Comparison of ENCODE assay signal across 8 cellular contexts in genomic region chr6:159788276-159788675, GRCh38. TPM values are rescaled to one million over a fixed set of nuclear protein-coding genes. Genes with fewer than 3 reads are reported as not detected.
A peak's percentile ranks its signal among the peaks of the same experiment; 100 is the strongest.
DNase-seq lines count a peak whose midpoint lies in the region; ATAC-seq and TF ChIP-seq lines count a peak whose summit lies in the region.

No MANE protein-coding gene starts in this region.

- TF ChIP-seq EP300 in transverse colon (IDR thresholded peaks at IDR 0.05; ENCODE audit: low read depth), result no peak

- ATAC-seq in GM19324 (IDR thresholded peaks at IDR 0.05; ENCODE audit: low FRiP score, unreplicated experiment), result no peak
- no peak for ATAC-seq in GM21381 (IDR thresholded peaks at IDR 0.05; ENCODE audit: unreplicated experiment)

- H3K27ac ChIP-seq in angular gyrus (ENCODE audit: low read depth, low read length) (peak overlapping the region; percentile 88), liver (ENCODE audit: low read depth in 1 of 2, low read length in 2 of 2) (peak overlapping the region; percentile 88 to 99), transverse colon (peak overlapping the region; percentile 92 to 100 (median 99))

- H3K9ac ChIP-seq in liver (ENCODE audit: low read depth in 1 of 2, low read length in 2 of 2), result peak overlapping the region; percentile 82 to 97

- no peaks in the 10 kb centered on the region for H3K9me3 ChIP-seq in liver (ENCODE audit: control insufficient read depth in 4 of 4, low read length in 3 of 4)
- no peaks in the 10 kb centered on the region for H3K9me3 ChIP-seq in transverse colon

- peak; percentile 24 for DNase-seq in activated naive CD4-positive, alpha-beta T cell treated with Interleukin-2 at 50 U/mL for 16 hours
- DNase-seq in activated naive CD4-positive, alpha-beta T cell (lab: John Stamatoyannopoulos, UW), result no peak
- DNase-seq in transverse colon (no peak), activated gamma-delta T cell treated with Interleukin-2 at 50 U/mL for 16 hours (no peak)

- in situ Hi-C loops in transverse colon (cut with MboI; ENCODE audit: low pct_ligation_motif_present in 1 of 4, low pct_unique_long_range_greater_than_20kb in 1 of 4, low sequenced_read_pairs in 3 of 4), result loop anchor here in 2 of 4 donors (25.0 kb wide), 1 partner anchor 101 kb away; the partner anchor contains the start of gene SOD2 (in 2 of the 2)

- intact Hi-C loops in transverse colon (cut with DNase I; ENCODE audit: low total_unique reads), result no loop called here

- WGBS in liver, result 37% methylated on average over 15 of the region's 15 CpGs
- 0 to 14% methylated on average over 1 to 15 of the region's 15 CpGs for WGBS in transverse colon (ENCODE audit: low coverage in 1 of 2), 2 donors

- TF ChIP-seq RAD21 in liver (IDR thresholded peaks at IDR 0.05), result no peak

- no peak for TF ChIP-seq POLR2A in transverse colon (IDR thresholded peaks at IDR 0.05)

- H3K4me3 ChIP-seq in liver (ENCODE audit: low read depth in 1 of 3, low read length in 3 of 3) (peak overlapping the region; percentile 73 to 98 (median 97)), transverse colon (peak overlapping the region; percentile 80 to 98 (median 82))

- H3K27me3 ChIP-seq in liver (ENCODE audit: control insufficient read depth in 4 of 4, insufficient read depth in 4 of 4, low read length in 3 of 4) (no peaks in the 10 kb centered on the region), transverse colon (no peaks in the 10 kb centered on the region)

- H3K4me1 ChIP-seq in liver (ENCODE audit: control insufficient read depth in 4 of 4, insufficient read depth in 4 of 4, low read length in 3 of 4) (peaks cover 3 to 32% (median 25%) of the 10 kb centered on the region in 4 donors), transverse colon (peaks cover 27 to 50% (median 38%) of the 10 kb centered on the region in 4 donors)

- H3K36me3 ChIP-seq in liver (ENCODE audit: control insufficient read depth in 4 of 4, insufficient read depth in 3 of 4, low read depth in 1 of 4, low read length in 3 of 4), result peaks cover 5 to 34% (median 32%) of the 10 kb centered on the region in 4 donors
- H3K36me3 ChIP-seq in transverse colon, result peaks cover 0 to 41% (median 16%) of the 10 kb centered on the region in 4 donors

- TF ChIP-seq CTCF in liver (IDR thresholded peaks at IDR 0.05; ENCODE audit: low read depth, low read length, missing input control) (no peak), transverse colon (IDR thresholded peaks at IDR 0.05) (no peak)

TF ChIP-seq in liver, 16 proteins besides CTCF, POLR2A, EP300 and RAD21:
- TF ChIP-seq TAF1 (conservative IDR thresholded peaks at IDR 0.05) (no peak), MAX (IDR thresholded peaks at IDR 0.05) (no peak), NR2F2 (IDR thresholded peaks at IDR 0.05) (no peak), JUND (IDR thresholded peaks at IDR 0.05) (no peak), FOXA2 (IDR thresholded peaks at IDR 0.05) (no peak), FOXA1 (IDR thresholded peaks at IDR 0.05) (no peak), HNF4G (IDR thresholded peaks at IDR 0.05) (no peak), SP1 (IDR thresholded peaks at IDR 0.05) (no peak), ZBTB33 (IDR thresholded peaks at IDR 0.05) (no peak), RXRA (IDR thresholded peaks at IDR 0.05) (no peak), HNF4A (conservative IDR thresholded peaks at IDR 0.05) (no peak), YY1 (IDR thresholded peaks at IDR 0.05) (no peak)
- TF ChIP-seq, protein P1, sequence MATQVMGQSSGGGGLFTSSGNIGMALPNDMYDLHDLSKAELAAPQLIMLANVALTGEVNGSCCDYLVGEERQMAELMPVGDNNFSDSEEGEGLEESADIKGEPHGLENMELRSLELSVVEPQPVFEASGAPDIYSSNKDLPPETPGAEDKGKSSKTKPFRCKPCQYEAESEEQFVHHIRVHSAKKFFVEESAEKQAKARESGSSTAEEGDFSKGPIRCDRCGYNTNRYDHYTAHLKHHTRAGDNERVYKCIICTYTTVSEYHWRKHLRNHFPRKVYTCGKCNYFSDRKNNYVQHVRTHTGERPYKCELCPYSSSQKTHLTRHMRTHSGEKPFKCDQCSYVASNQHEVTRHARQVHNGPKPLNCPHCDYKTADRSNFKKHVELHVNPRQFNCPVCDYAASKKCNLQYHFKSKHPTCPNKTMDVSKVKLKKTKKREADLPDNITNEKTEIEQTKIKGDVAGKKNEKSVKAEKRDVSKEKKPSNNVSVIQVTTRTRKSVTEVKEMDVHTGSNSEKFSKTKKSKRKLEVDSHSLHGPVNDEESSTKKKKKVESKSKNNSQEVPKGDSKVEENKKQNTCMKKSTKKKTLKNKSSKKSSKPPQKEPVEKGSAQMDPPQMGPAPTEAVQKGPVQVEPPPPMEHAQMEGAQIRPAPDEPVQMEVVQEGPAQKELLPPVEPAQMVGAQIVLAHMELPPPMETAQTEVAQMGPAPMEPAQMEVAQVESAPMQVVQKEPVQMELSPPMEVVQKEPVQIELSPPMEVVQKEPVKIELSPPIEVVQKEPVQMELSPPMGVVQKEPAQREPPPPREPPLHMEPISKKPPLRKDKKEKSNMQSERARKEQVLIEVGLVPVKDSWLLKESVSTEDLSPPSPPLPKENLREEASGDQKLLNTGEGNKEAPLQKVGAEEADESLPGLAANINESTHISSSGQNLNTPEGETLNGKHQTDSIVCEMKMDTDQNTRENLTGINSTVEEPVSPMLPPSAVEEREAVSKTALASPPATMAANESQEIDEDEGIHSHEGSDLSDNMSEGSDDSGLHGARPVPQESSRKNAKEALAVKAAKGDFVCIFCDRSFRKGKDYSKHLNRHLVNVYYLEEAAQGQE (IDR thresholded peaks at IDR 0.05), result no peak
- TF ChIP-seq, protein P2, sequence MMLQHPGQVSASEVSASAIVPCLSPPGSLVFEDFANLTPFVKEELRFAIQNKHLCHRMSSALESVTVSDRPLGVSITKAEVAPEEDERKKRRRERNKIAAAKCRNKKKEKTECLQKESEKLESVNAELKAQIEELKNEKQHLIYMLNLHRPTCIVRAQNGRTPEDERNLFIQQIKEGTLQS (IDR thresholded peaks at IDR 0.05), result no peak

RNA-seq across cellular contexts. Expression of gene TCP1, which starts 1.1 kb away (rescaled TPM):
- total RNA-seq in liver (100 to 1,000 TPM; 124 to 155 TPM), transverse colon (100 to 1,000 TPM in 2 of 4 donors, 10 to 100 TPM in 2; 43.8 to 170 (median 112) TPM)
- 10 to 100 TPM; 59.5 to 64.1 TPM for polyA plus RNA-seq in liver

RNA-seq across cellular contexts. Expression of gene MRPL18, which starts 2.0 kb away (rescaled TPM):
- total RNA-seq in liver (10 to 100 TPM; 32.5 to 47.9 TPM), transverse colon (10 to 100 TPM; 15.3 to 68.1 (median 40.6) TPM)
- polyA plus RNA-seq in liver, result 10 to 100 TPM; 36.0 to 61.9 TPM

RNA-seq across cellular contexts. Expression of gene PNLDC1, which starts 11.8 kb away (rescaled TPM):
- total RNA-seq in liver (under 1 TPM in 1 of 2 donors, not detected in 1; 0.08 TPM), transverse colon (1 to 10 TPM in 1 of 4 donors, not detected in 3; 1.5 TPM)
- 1 to 10 TPM in 1 of 2 donors, under 1 TPM in 1; 0.58 to 3.1 TPM for polyA plus RNA-seq in liver

RNA-seq across cellular contexts. Expression of gene ACAT2, which starts 26.4 kb away (rescaled TPM):
- total RNA-seq in liver (10 to 100 TPM; 89.9 to 98.4 TPM), transverse colon (10 to 100 TPM in 3 of 4 donors, 1 to 10 TPM in 1; 8.2 to 19.8 (median 13.8) TPM)
- polyA plus RNA-seq in liver, result 100 to 1,000 TPM in 1 of 2 donors, 10 to 100 TPM in 1; 68.2 to 116 TPM
